ENCODE assay signal across 25 cellular contexts in genomic region chr3:118055381-118055780, GRCh38.
"Had no signal": no experiment of that assay in that cellular context is flagged by ENCODE, and none has a peak within 500 bp of the region (broad histone marks: within the 10 kb centered on the region; RNA-seq: fewer than 3 reads in every experiment).

No MANE protein-coding gene starts in this region.

- DNase-seq: hypothalamus; immature natural killer cell; left lung; mesendoderm; naive B cell; natural killer cell; nephron progenitor cell; ovary; right lobe of liver; stimulated activated CD4-positive, alpha-beta T cell treated with anti-CD3 and anti-CD28 coated beads, Interleukin-1b, Interleukin-23, amount 100 ng/mL, for 48 hours; stimulated activated CD4-positive, alpha-beta T cell treated with anti-CD3 and anti-CD28 coated beads, Interleukin-2, amount 100 ng/mL, for 48 hours; stimulated activated CD4-positive, alpha-beta T cell treated with anti-CD3 and anti-CD28 coated beads, Interleukin-4, amount 100 ng/mL, for 4 hours; stimulated activated CD8-positive, alpha-beta memory T cell treated with anti-CD3 and anti-CD28 coated beads, Interleukin-4, amount 100 ng/mL, for 48 hours; stimulated activated naive CD4-positive, alpha-beta T cell treated with Interleukin-2 at 50 U/mL for 16 hours; stimulated activated naive CD8-positive, alpha-beta T cell treated with anti-CD3 and anti-CD28 coated beads, Interleukin-15, amount 100 ng/mL, for 72 hours; substantia nigra; upper lobe of left lung had no signal

- ATAC-seq: left lung; natural killer cell; right lobe of liver; stimulated activated memory B cell treated with anti-CD40 and anti-IgM and Interleukin-4, amounts not matched to agents 10 μg/mL and 1 μg/mL and 100 μg/mL, for 72 hours; stimulated activated naive CD8-positive, alpha-beta T cell treated with anti-CD3 and anti-CD28 coated beads, Interleukin-15, amount 100 ng/mL, for 72 hours had no signal

- H3K36me3 ChIP-seq: left lung, ovary, right atrium auricular region, right lobe of liver, tibial nerve, upper lobe of left lung, vagina had no signal

- H3K27ac Mint-ChIP-seq: immature natural killer cell; mesothelial cell of epicardium; naive B cell; natural killer cell; nephron progenitor cell; progenitor cell of endocrine pancreas; stimulated activated memory B cell treated with anti-CD40 and anti-IgM and Interleukin-4, amounts not matched to agents 10 μg/mL and 1 μg/mL and 100 μg/mL, for 72 hours; stimulated activated naive CD8-positive, alpha-beta T cell treated with anti-CD3 and anti-CD28 coated beads, Interleukin-15, amount 100 ng/mL, for 72 hours had no signal

- H3K27me3 ChIP-seq: left lung, right atrium auricular region, right lobe of liver, tibial nerve, upper lobe of left lung, vagina had no signal

- H3K4me3 ChIP-seq: left lung, lung, ovary, right atrium auricular region, right lobe of liver, smooth muscle cell, tibial nerve, upper lobe of left lung, vagina had no signal

- H3K27ac ChIP-seq: left lung, ovary, right atrium auricular region, right lobe of liver, tibial nerve, upper lobe of left lung, vagina had no signal

- H3K4me1 ChIP-seq: left lung, right atrium auricular region, right lobe of liver, tibial nerve, upper lobe of left lung, vagina had no signal

- H3K27me3 Mint-ChIP-seq: naive B cell; progenitor cell of endocrine pancreas; stimulated activated memory B cell treated with anti-CD40 and anti-IgM and Interleukin-4, amounts not matched to agents 10 μg/mL and 1 μg/mL and 100 μg/mL, for 72 hours; stimulated activated naive CD8-positive, alpha-beta T cell treated with anti-CD3 and anti-CD28 coated beads, Interleukin-15, amount 100 ng/mL, for 72 hours had no signal

- H3K36me3 Mint-ChIP-seq: mesothelial cell of epicardium; naive B cell; stimulated activated memory B cell treated with anti-CD40 and anti-IgM and Interleukin-4, amounts not matched to agents 10 μg/mL and 1 μg/mL and 100 μg/mL, for 72 hours had no signal

- H3K4me3 Mint-ChIP-seq: immature natural killer cell; mesothelial cell of epicardium; naive B cell; natural killer cell; nephron progenitor cell; stimulated activated memory B cell treated with anti-CD40 and anti-IgM and Interleukin-4, amounts not matched to agents 10 μg/mL and 1 μg/mL and 100 μg/mL, for 72 hours; stimulated activated naive CD8-positive, alpha-beta T cell treated with anti-CD3 and anti-CD28 coated beads, Interleukin-15, amount 100 ng/mL, for 72 hours had no signal

- H3K4me2 ChIP-seq: smooth muscle cell had no signal

- H3K9me3 ChIP-seq: ovary, upper lobe of left lung, vagina had no signal

- H3K4me1 Mint-ChIP-seq: immature natural killer cell; mesothelial cell of epicardium; naive B cell; natural killer cell; nephron progenitor cell; stimulated activated memory B cell treated with anti-CD40 and anti-IgM and Interleukin-4, amounts not matched to agents 10 μg/mL and 1 μg/mL and 100 μg/mL, for 72 hours; stimulated activated naive CD8-positive, alpha-beta T cell treated with anti-CD3 and anti-CD28 coated beads, Interleukin-15, amount 100 ng/mL, for 72 hours had no signal
